12 cellular contexts compared by ENCODE assay signal in the genomic region with DNA sequence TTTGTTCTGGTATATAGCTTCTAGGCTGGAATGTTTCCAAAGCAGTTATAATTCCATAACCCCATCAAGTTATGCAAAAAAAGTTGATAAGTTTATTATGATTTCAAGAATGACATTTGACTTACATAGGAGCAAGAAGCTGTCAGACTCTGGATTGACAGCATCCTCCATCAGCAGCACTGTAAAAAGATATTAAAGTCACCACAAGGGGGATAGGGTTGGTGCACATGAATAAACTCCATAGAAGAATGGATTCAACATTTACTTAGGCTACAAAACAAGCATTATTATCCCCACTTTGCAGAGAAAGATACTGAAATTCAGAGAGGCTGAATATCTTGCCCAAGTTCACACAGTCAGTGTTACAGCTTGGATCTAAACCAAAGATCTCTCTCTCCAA.
A peak's percentile ranks its signal among the peaks of the same experiment; 100 is the strongest.
DNase-seq lines count a peak whose midpoint lies in the region; ATAC-seq and TF ChIP-seq lines count a peak whose summit lies in the region.
"Had no signal": no experiment of that assay in that cellular context is flagged by ENCODE, and none has a peak within 500 bp of the region (broad histone marks: within the 10 kb centered on the region; RNA-seq: fewer than 3 reads in every experiment).

No MANE protein-coding gene starts in this region.

- no peaks in the 10 kb centered on the region for H3K9me3 ChIP-seq in OCI-LY1 (ENCODE audit: low read length)
- no peaks in the 10 kb centered on the region for H3K9me3 ChIP-seq in smooth muscle cell (replicated peaks; ENCODE audit: low read depth)
- H3K9me3 ChIP-seq: HAP-1, pancreas had no signal

- H3K9me2 ChIP-seq in OCI-LY1 (ENCODE audit: low read depth, low read length) = no peaks in the 10 kb centered on the region

- H3K4me2 ChIP-seq in OCI-LY1 (ENCODE audit: low read length) (no peak overlapping the region), smooth muscle cell (no peak overlapping the region)

- peaks cover 2% of the 10 kb centered on the region for H3K9me3 Mint-ChIP-seq in activated CD8-positive, alpha-beta T cell treated with anti-CD3 and anti-CD28 coated beads for 36 hours
- H3K9me3 Mint-ChIP-seq in activated CD8-positive, alpha-beta T cell treated with anti-CD3 and anti-CD28 coated beads, Interleukin-2, amount 10 ng/mL, durations not matched to agents 7 days and 5 days (ENCODE audit: insufficient read depth) = no peaks in the 10 kb centered on the region

- CTCF ChIA-PET in activated CD8-positive, alpha-beta T cell treated with anti-CD3 and anti-CD28 coated beads for 36 hours (lab: Charles Lee) = interaction anchor here (0.6 to 2.0 kb wide), 4 partner anchors 9 to 160 kb away, joined by 3 to 10 read pairs (median 3); no protein-coding TSS in a partner anchor
- CTCF ChIA-PET in activated CD8-positive, alpha-beta T cell treated with anti-CD3 and anti-CD28 coated beads, Interleukin-2, amount 10 ng/mL, durations not matched to agents 7 days and 5 days (lab: Charles Lee) = interaction anchor here (1.0 to 1.8 kb wide), 9 partner anchors 9 to 599 kb away, joined by 3 to 10 read pairs (median 4); no protein-coding TSS in a partner anchor

- no peaks in the 10 kb centered on the region for H3K36me3 ChIP-seq in OCI-LY1 (ENCODE audit: insufficient read depth, low read length)
- no peaks in the 10 kb centered on the region for H3K36me3 ChIP-seq in smooth muscle cell (ENCODE audit: low read depth)
- H3K36me3 ChIP-seq: HAP-1, pancreas had no signal

- H4K20me1 ChIP-seq in OCI-LY1 (ENCODE audit: insufficient read depth, low read length) (no peaks in the 10 kb centered on the region), smooth muscle cell (ENCODE audit: low read depth) (no peaks in the 10 kb centered on the region)

- H3F3A ChIP-seq in OCI-LY1 (ENCODE audit: insufficient read depth, low read length) = no peaks in the 10 kb centered on the region
- no peaks in the 10 kb centered on the region for H3F3A ChIP-seq in smooth muscle cell (ENCODE audit: low read depth)

- H3K36me3 Mint-ChIP-seq in activated CD8-positive, alpha-beta T cell treated with anti-CD3 and anti-CD28 coated beads for 36 hours (ENCODE audit: low read depth) = no peaks in the 10 kb centered on the region
- no peaks in the 10 kb centered on the region for H3K36me3 Mint-ChIP-seq in activated CD8-positive, alpha-beta T cell treated with anti-CD3 and anti-CD28 coated beads, Interleukin-2, amount 10 ng/mL, durations not matched to agents 7 days and 5 days (ENCODE audit: low read depth)

- no peak for ATAC-seq in activated CD8-positive, alpha-beta T cell treated with anti-CD3 and anti-CD28 coated beads for 36 hours
- no peak for ATAC-seq in activated CD8-positive, alpha-beta T cell treated with anti-CD3 and anti-CD28 coated beads, Interleukin-2, amount 10 ng/mL, durations not matched to agents 7 days and 5 days
- ATAC-seq in GM21576 (IDR thresholded peaks at IDR 0.05; ENCODE audit: unreplicated experiment) = no peak
- no peak for ATAC-seq in activated CD4-positive, CD25-positive, alpha-beta regulatory T cell treated with anti-CD3 and anti-CD28 coated beads, Interleukin-2, amount 50 U/mL, for 24 hours
- no peak for ATAC-seq in GM19467 (IDR thresholded peaks at IDR 0.05; ENCODE audit: unreplicated experiment)
- ATAC-seq: pancreas had no signal

- POLR2A ChIA-PET in activated CD8-positive, alpha-beta T cell treated with anti-CD3 and anti-CD28 coated beads for 36 hours (lab: Charles Lee) = interaction anchor here (0.7 to 1.0 kb wide), 2 partner anchors 51 to 164 kb away, joined by 3 read pairs; no protein-coding TSS in a partner anchor
- POLR2A ChIA-PET in activated CD8-positive, alpha-beta T cell treated with anti-CD3 and anti-CD28 coated beads, Interleukin-2, amount 10 ng/mL, durations not matched to agents 7 days and 5 days (lab: Charles Lee) = no interaction called here

- H2AFZ ChIP-seq in OCI-LY1 (ENCODE audit: low read length) (no peak overlapping the region), smooth muscle cell (ENCODE audit: low read depth) (no peak overlapping the region)

- no peaks in the 10 kb centered on the region for H3K27me3 Mint-ChIP-seq in activated CD8-positive, alpha-beta T cell treated with anti-CD3 and anti-CD28 coated beads for 36 hours
- no peaks in the 10 kb centered on the region for H3K27me3 Mint-ChIP-seq in activated CD8-positive, alpha-beta T cell treated with anti-CD3 and anti-CD28 coated beads, Interleukin-2, amount 10 ng/mL, durations not matched to agents 7 days and 5 days (ENCODE audit: low read depth)

- intact Hi-C loops in activated CD8-positive, alpha-beta T cell treated with anti-CD3 and anti-CD28 coated beads for 36 hours (cut with micrococcal nuclease) = no loop called here

- no peak overlapping the region for H3K4me3 Mint-ChIP-seq in activated CD8-positive, alpha-beta T cell treated with anti-CD3 and anti-CD28 coated beads for 36 hours
- H3K4me3 Mint-ChIP-seq in activated CD8-positive, alpha-beta T cell treated with anti-CD3 and anti-CD28 coated beads, Interleukin-2, amount 10 ng/mL, durations not matched to agents 7 days and 5 days = no peak overlapping the region

- H3K4me1 ChIP-seq in OCI-LY1 (ENCODE audit: insufficient read depth, low read length, severe bottlenecking) (no peaks in the 10 kb centered on the region), smooth muscle cell (ENCODE audit: low read depth) (peaks cover 6% of the 10 kb centered on the region)
- H3K4me1 ChIP-seq: HAP-1, pancreas had no signal

- peaks cover 23% of the 10 kb centered on the region for H3K4me1 Mint-ChIP-seq in activated CD8-positive, alpha-beta T cell treated with anti-CD3 and anti-CD28 coated beads for 36 hours (ENCODE audit: low read depth)
- peaks cover 22% of the 10 kb centered on the region for H3K4me1 Mint-ChIP-seq in activated CD8-positive, alpha-beta T cell treated with anti-CD3 and anti-CD28 coated beads, Interleukin-2, amount 10 ng/mL, durations not matched to agents 7 days and 5 days (ENCODE audit: low read depth)

- DNase-seq in activated CD8-positive, alpha-beta T cell treated with anti-CD3 and anti-CD28 coated beads for 36 hours = no peak
- DNase-seq in activated CD8-positive, alpha-beta T cell treated with anti-CD3 and anti-CD28 coated beads, Interleukin-2, amount 10 ng/mL, durations not matched to agents 7 days and 5 days = no peak
- DNase-seq in fibroblast of mammary gland (ENCODE audit: low read depth) (peak; percentile 17), smooth muscle cell (lab: John Stamatoyannopoulos, UW; ENCODE audit: unreplicated experiment) (no peak)
- DNase-seq: NCI-H1436 treated with DMSO at 0.1 percent for 48 hours; pancreas; stimulated activated naive CD4-positive, alpha-beta T cell treated with Interleukin-2 at 50 U/mL for 16 hours had no signal

- H3K9ac ChIP-seq in OCI-LY1 (ENCODE audit: low read length) (no peak overlapping the region), smooth muscle cell (ENCODE audit: low read depth) (no peak overlapping the region)

- H3K79me2 ChIP-seq in OCI-LY1 (ENCODE audit: insufficient read depth, low read length) = no peaks in the 10 kb centered on the region
- H3K79me2 ChIP-seq in smooth muscle cell (ENCODE audit: low read depth) = no peaks in the 10 kb centered on the region

- no peak overlapping the region for H3K27ac ChIP-seq in OCI-LY1 (ENCODE audit: low read depth, low read length, poor library complexity, severe bottlenecking)
- H3K27ac ChIP-seq in smooth muscle cell (ENCODE audit: low read depth) = no peak overlapping the region
- H3K27ac ChIP-seq: pancreas had no signal

- no peak overlapping the region for H3K27ac Mint-ChIP-seq in activated CD8-positive, alpha-beta T cell treated with anti-CD3 and anti-CD28 coated beads for 36 hours
- no peak overlapping the region for H3K27ac Mint-ChIP-seq in activated CD8-positive, alpha-beta T cell treated with anti-CD3 and anti-CD28 coated beads, Interleukin-2, amount 10 ng/mL, durations not matched to agents 7 days and 5 days

- H3K27me3 ChIP-seq in OCI-LY1 (ENCODE audit: insufficient read depth, low read length) = no peaks in the 10 kb centered on the region
- no peaks in the 10 kb centered on the region for H3K27me3 ChIP-seq in smooth muscle cell (ENCODE audit: low read depth)
- H3K27me3 ChIP-seq: pancreas had no signal

- peak; percentile 40 for TF ChIP-seq CTCF in activated CD8-positive, alpha-beta T cell treated with anti-CD3 and anti-CD28 coated beads for 36 hours (IDR thresholded peaks at IDR 0.05)
- peak; percentile 29 for TF ChIP-seq CTCF in OCI-LY1 (IDR thresholded peaks at IDR 0.05; ENCODE audit: low read length)
- peak; percentile 48 for TF ChIP-seq CTCF in fibroblast of mammary gland (conservative IDR thresholded peaks at IDR 0.05; ENCODE audit: control insufficient read depth, insufficient read depth, low read depth, low read length)
- TF ChIP-seq CTCF in smooth muscle cell (IDR thresholded peaks at IDR 0.05; ENCODE audit: borderline replicate concordance, insufficient read depth, poor library complexity, severe bottlenecking) = peak; percentile 39

- H3K4me3 ChIP-seq in OCI-LY1 (ENCODE audit: low read depth, low read length, poor library complexity, severe bottlenecking) = no peak overlapping the region
- no peak overlapping the region for H3K4me3 ChIP-seq in fibroblast of mammary gland (ENCODE audit: control insufficient read depth, low read depth, low read length)
- no peak overlapping the region for H3K4me3 ChIP-seq in smooth muscle cell
- H3K4me3 ChIP-seq: HAP-1, pancreas had no signal
